In genomic region chr22:34330432-34330831, GRCh38 we compare ENCODE assay signal across 26 cellular contexts.
DNase-seq lines count a peak whose midpoint lies in the region; ATAC-seq, FAIRE-seq and TF ChIP-seq lines count a peak whose summit lies in the region.
"Had no signal": no experiment of that assay in that cellular context is flagged by ENCODE, and none has a peak within 500 bp of the region (broad histone marks: within the 10 kb centered on the region; RNA-seq: fewer than 3 reads in every experiment).

No MANE protein-coding gene starts in this region.

- CTCF ChIA-PET in HepG2 (lab: Yijun Ruan, JAX; ENCODE audit: low intra/inter-chr PET ratio, low total read pairs), result no interaction called here

- H3K9me3 ChIP-seq in HepG2 (ENCODE audit: low read length) (peaks cover 12% of the 10 kb centered on the region), right lobe of liver (no peaks in the 10 kb centered on the region), neural progenitor cell (ENCODE audit: low read depth) (no peaks in the 10 kb centered on the region), gastroesophageal sphincter (peaks cover 0 to 19% (median 1%) of the 10 kb centered on the region in 3 donors)
- H3K9me3 ChIP-seq: A549, Caco-2 had no signal

- WGBS in HepG2 (ENCODE audit: low lambda C conversion rate), result 32% methylated on average over 3 of the region's 4 CpGs
- WGBS in right lobe of liver (ENCODE audit: insufficient coverage, low coverage, low lambda C conversion rate, missing lambda C conversion rate), result 76% methylated on average over 4 of the region's 4 CpGs
- 85 to 87% methylated on average over 2 to 4 of the region's 4 CpGs for WGBS in gastroesophageal sphincter (ENCODE audit: low coverage in 1 of 2), 2 donors

- H3K27ac Mint-ChIP-seq in neural progenitor cell, result no peak overlapping the region
- H3K27ac Mint-ChIP-seq: B cell; CD4-positive, alpha-beta T cell; CD8-positive, alpha-beta T cell had no signal

- H3K27me3 ChIP-seq in HepG2 (ENCODE audit: control insufficient read depth in 1 of 2, insufficient read depth in 2 of 2, low read length in 2 of 2) (no peaks in the 10 kb centered on the region; a peak in 2 of 5 replicates), right lobe of liver (no peaks in the 10 kb centered on the region), neural progenitor cell (no peaks in the 10 kb centered on the region), gastroesophageal sphincter (no peaks in the 10 kb centered on the region)
- H3K27me3 ChIP-seq: BLaER1 treated with 17β-estradiol and CSF1 and Interleukin-3, amounts not matched to agents 10 nM and 100 nM had no signal

- H3K4me3 ChIP-seq in HepG2 (replicated peaks in 1 of 3; ENCODE audit: insufficient read depth in 1 of 3, low read depth in 2 of 3, low read length in 3 of 3) (no peak overlapping the region), right lobe of liver (no peak overlapping the region), neural progenitor cell (no peak overlapping the region), gastroesophageal sphincter (no peak overlapping the region)
- H3K4me3 ChIP-seq: A549; BLaER1 treated with 17β-estradiol and CSF1 and Interleukin-3, amounts not matched to agents 10 nM and 100 nM; GM12878 had no signal

- in situ Hi-C loops in HepG2 (cut with HindIII; ENCODE audit: extremely low pct_ligation_motif_present, low pct_unique_long_range_greater_than_20kb), result no loop called here

- no peak for TF ChIP-seq RAD21 in HepG2 (CRISPR knock-in tag; IDR thresholded peaks at IDR 0.05)

- H3K4me1 ChIP-seq in HepG2 (ENCODE audit: insufficient read depth, low read length) (no peaks in the 10 kb centered on the region), right lobe of liver (no peaks in the 10 kb centered on the region), neural progenitor cell (no peaks in the 10 kb centered on the region), gastroesophageal sphincter (no peaks in the 10 kb centered on the region)
- H3K4me1 ChIP-seq: A549; BLaER1 treated with 17β-estradiol and CSF1 and Interleukin-3, amounts not matched to agents 10 nM and 100 nM; Caco-2 had no signal

- peaks cover 2% of the 10 kb centered on the region for H3K27me3 Mint-ChIP-seq in neural progenitor cell (ENCODE audit: insufficient read depth, low read depth)
- H3K27me3 Mint-ChIP-seq: B cell; CD4-positive, alpha-beta T cell had no signal

- no peaks in the 10 kb centered on the region for H3K36me3 ChIP-seq in HepG2 (replicated peaks in 1 of 2; ENCODE audit: control insufficient read depth in 1 of 2, insufficient read depth in 2 of 2, low read length in 2 of 2)
- H3K36me3 ChIP-seq in right lobe of liver, result no peaks in the 10 kb centered on the region
- H3K36me3 ChIP-seq in neural progenitor cell, result no peaks in the 10 kb centered on the region
- H3K36me3 ChIP-seq in gastroesophageal sphincter, result no peaks in the 10 kb centered on the region
- H3K36me3 ChIP-seq: BLaER1 treated with 17β-estradiol and CSF1 and Interleukin-3, amounts not matched to agents 10 nM and 100 nM had no signal

- ATAC-seq in HepG2, result no peak
- ATAC-seq in right lobe of liver, result no peak
- ATAC-seq in gastroesophageal sphincter, result no peak
- ATAC-seq: A549; CD8-positive, alpha-beta T cell; GM12878 had no signal

- H3K9me3 Mint-ChIP-seq in neural progenitor cell, result peaks cover 11% of the 10 kb centered on the region

- TF ChIP-seq CTCF in HepG2 (CRISPR knock-in tag; IDR thresholded peaks at IDR 0.05), result no peak
- TF ChIP-seq CTCF in right lobe of liver (IDR thresholded peaks at IDR 0.05), result no peak
- TF ChIP-seq CTCF in neural progenitor cell (IDR thresholded peaks at IDR 0.05), result no peak
- TF ChIP-seq CTCF in gastroesophageal sphincter (IDR thresholded peaks at IDR 0.05), result no peak

- no peak overlapping the region for H3K4me3 Mint-ChIP-seq in neural progenitor cell
- H3K4me3 Mint-ChIP-seq: B cell; CD4-positive, alpha-beta T cell; CD8-positive, alpha-beta T cell had no signal

- H3K79me2 ChIP-seq in HepG2 (ENCODE audit: insufficient read depth, low read length) (no peaks in the 10 kb centered on the region), neural progenitor cell (ENCODE audit: low read depth) (no peaks in the 10 kb centered on the region)

- BruUV-seq in HepG2 (replicated peaks; lab: Mats Ljungman, UMichigan), result no TSS peak

- TF ChIP-seq EP300 in HepG2 (IDR thresholded peaks at IDR 0.05; ENCODE audit: low read depth in 2 of 2, low read length in 2 of 2), result no peak
- TF ChIP-seq EP300 in HepG2 (CRISPR knock-in tag; IDR thresholded peaks at IDR 0.05; ENCODE audit: borderline replicate concordance), result no peak
- no peak for TF ChIP-seq EP300 in gastroesophageal sphincter (IDR thresholded peaks at IDR 0.05)

- intact Hi-C loops in HepG2 (cut with micrococcal nuclease; ENCODE audit: unreplicated experiment), result loop anchor here (5.0 kb wide), 1 partner anchor 1253 kb away; no protein-coding TSS in a partner anchor
- intact Hi-C loops in right lobe of liver (cut with DNase I), result no loop called here

- FAIRE-seq in HepG2 (lab: Jason Lieb, UNC), result no peak
- FAIRE-seq: A549, GM12878, GM12892, GM18507, GM19239 had no signal

- H3K9ac ChIP-seq in HepG2 (ENCODE audit: insufficient read depth, low read depth, low read length) (no peak overlapping the region), neural progenitor cell (no peak overlapping the region)
- H3K9ac ChIP-seq: BLaER1 treated with 17β-estradiol and CSF1 and Interleukin-3, amounts not matched to agents 10 nM and 100 nM had no signal

- no peaks in the 10 kb centered on the region for H3K4me1 Mint-ChIP-seq in neural progenitor cell
- H3K4me1 Mint-ChIP-seq: B cell had no signal

- H3K4me2 ChIP-seq in HepG2 (ENCODE audit: low read depth, low read length) (no peak overlapping the region), neural progenitor cell (no peak overlapping the region)
- H3K4me2 ChIP-seq: A549; BLaER1 treated with 17β-estradiol and CSF1 and Interleukin-3, amounts not matched to agents 10 nM and 100 nM had no signal

- DNase-seq in HepG2 (ENCODE audit: low spot score), result no peak
- no peak for DNase-seq in right lobe of liver
- DNase-seq in neural progenitor cell (ENCODE audit: low spot score), result no peak
- no peak for DNase-seq in D341Med (ENCODE audit: low spot score)
- DNase-seq: AML-193; Caco-2; Calu3; CD4-positive, alpha-beta T cell; CD8-positive, alpha-beta T cell; DMS 273 treated with DMSO at 0.1 percent for 48 hours; DMS153; DMS53; DMS79; DND-41; EL; GDM1 had no signal

- no peak overlapping the region for H3K27ac ChIP-seq in HepG2 (ENCODE audit: extremely low read length, insufficient read depth, low read length)
- H3K27ac ChIP-seq in right lobe of liver, result no peak overlapping the region
- no peak overlapping the region for H3K27ac ChIP-seq in neural progenitor cell
- H3K27ac ChIP-seq in gastroesophageal sphincter, result no peak overlapping the region
- H3K27ac ChIP-seq: 22Rv1; A549; BLaER1 treated with 17β-estradiol and CSF1 and Interleukin-3, amounts not matched to agents 10 nM and 100 nM; C4-2B had no signal

- H2AFZ ChIP-seq in HepG2 (ENCODE audit: low read length) (no peak overlapping the region), neural progenitor cell (replicated peaks) (peak overlapping the region; percentile 13)

- no peak for TF ChIP-seq POLR2A in HepG2 (IDR thresholded peaks at IDR 0.05; ENCODE audit: insufficient read depth in 1 of 2, low read depth in 2 of 2, low read length in 2 of 2)
- no peak for TF ChIP-seq POLR2A in right lobe of liver (IDR thresholded peaks at IDR 0.05)
- TF ChIP-seq POLR2A in gastroesophageal sphincter (IDR thresholded peaks at IDR 0.05), result no peak

- peaks cover 7% of the 10 kb centered on the region for H3F3A ChIP-seq in neural progenitor cell (ENCODE audit: low read depth)

- H3K36me3 Mint-ChIP-seq in neural progenitor cell, result no peaks in the 10 kb centered on the region
- H3K36me3 Mint-ChIP-seq: CD8-positive, alpha-beta T cell had no signal

- POLR2A ChIA-PET in HepG2 (lab: Yijun Ruan, JAX), result no interaction called here

- H4K20me1 ChIP-seq in HepG2 (ENCODE audit: insufficient read depth, low read length) (no peaks in the 10 kb centered on the region), neural progenitor cell (ENCODE audit: low read depth) (no peaks in the 10 kb centered on the region)
- H4K20me1 ChIP-seq: BLaER1 treated with 17β-estradiol and CSF1 and Interleukin-3, amounts not matched to agents 10 nM and 100 nM had no signal

TF ChIP-seq in HepG2, 621 proteins besides CTCF, POLR2A, EP300 and RAD21:
- TF ChIP-seq MAFF (IDR thresholded peaks at IDR 0.05; ENCODE audit: low read depth, low read length) (0 out of 2 replicates have a peak, but pooled peaks have one; percentile 35), PAX8 (CRISPR knock-in tag; IDR thresholded peaks at IDR 0.05; ENCODE audit: borderline replicate concordance) (no peak), MAFK (conservative IDR thresholded peaks at IDR 0.05 in 1 of 2, IDR thresholded peaks at IDR 0.05 in 1 of 2; ENCODE audit: low read length in 2 of 2) (peak; percentile 55 to 68), STAT6 (CRISPR knock-in tag; IDR thresholded peaks at IDR 0.05; ENCODE audit: borderline replicate concordance) (no peak)
- TF ChIP-seq, protein P1, sequence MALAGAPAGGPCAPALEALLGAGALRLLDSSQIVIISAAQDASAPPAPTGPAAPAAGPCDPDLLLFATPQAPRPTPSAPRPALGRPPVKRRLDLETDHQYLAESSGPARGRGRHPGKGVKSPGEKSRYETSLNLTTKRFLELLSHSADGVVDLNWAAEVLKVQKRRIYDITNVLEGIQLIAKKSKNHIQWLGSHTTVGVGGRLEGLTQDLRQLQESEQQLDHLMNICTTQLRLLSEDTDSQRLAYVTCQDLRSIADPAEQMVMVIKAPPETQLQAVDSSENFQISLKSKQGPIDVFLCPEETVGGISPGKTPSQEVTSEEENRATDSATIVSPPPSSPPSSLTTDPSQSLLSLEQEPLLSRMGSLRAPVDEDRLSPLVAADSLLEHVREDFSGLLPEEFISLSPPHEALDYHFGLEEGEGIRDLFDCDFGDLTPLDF (CRISPR knock-in tag; IDR thresholded peaks at IDR 0.05), result no peak
